Comparison of ENCODE assay signal across 1 cellular context in the genomic region with DNA sequence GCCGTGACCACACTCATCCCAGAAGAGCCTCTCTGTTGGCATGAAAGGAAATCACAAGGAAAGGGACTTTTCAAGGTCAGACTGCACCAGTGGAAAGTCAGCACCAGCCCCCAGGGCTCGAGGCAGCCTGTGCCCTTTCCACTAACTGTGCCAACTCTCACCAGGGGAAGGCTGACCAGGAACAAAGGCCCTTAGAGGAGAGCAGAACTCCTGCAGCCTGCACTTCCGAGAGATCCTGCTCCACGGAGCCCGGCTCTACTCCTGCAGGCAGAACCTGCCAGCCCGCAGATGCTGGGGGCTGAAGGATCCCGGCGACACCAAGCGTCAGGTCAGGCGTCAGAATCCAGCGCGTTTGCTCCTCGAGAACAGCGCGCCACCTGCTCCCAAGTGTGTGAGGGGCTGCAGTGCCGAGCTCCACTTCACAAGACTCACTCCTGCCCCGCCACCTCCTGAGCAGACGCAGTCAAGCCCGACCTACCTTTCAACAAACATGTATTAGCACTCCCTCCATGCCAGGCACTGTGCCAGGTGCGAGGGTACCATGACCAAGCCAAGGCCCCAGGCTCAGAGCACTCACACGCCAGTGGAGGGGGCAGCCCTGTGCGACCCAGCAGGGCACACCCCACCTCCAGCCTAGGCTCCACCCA.
TF ChIP-seq lines count a peak whose summit lies in the region.

No MANE protein-coding gene starts in this region.

TF ChIP-seq in GM23338, 12 proteins besides CTCF, POLR2A, EP300 and RAD21 (continued from another document):
- TF ChIP-seq, protein P1, sequence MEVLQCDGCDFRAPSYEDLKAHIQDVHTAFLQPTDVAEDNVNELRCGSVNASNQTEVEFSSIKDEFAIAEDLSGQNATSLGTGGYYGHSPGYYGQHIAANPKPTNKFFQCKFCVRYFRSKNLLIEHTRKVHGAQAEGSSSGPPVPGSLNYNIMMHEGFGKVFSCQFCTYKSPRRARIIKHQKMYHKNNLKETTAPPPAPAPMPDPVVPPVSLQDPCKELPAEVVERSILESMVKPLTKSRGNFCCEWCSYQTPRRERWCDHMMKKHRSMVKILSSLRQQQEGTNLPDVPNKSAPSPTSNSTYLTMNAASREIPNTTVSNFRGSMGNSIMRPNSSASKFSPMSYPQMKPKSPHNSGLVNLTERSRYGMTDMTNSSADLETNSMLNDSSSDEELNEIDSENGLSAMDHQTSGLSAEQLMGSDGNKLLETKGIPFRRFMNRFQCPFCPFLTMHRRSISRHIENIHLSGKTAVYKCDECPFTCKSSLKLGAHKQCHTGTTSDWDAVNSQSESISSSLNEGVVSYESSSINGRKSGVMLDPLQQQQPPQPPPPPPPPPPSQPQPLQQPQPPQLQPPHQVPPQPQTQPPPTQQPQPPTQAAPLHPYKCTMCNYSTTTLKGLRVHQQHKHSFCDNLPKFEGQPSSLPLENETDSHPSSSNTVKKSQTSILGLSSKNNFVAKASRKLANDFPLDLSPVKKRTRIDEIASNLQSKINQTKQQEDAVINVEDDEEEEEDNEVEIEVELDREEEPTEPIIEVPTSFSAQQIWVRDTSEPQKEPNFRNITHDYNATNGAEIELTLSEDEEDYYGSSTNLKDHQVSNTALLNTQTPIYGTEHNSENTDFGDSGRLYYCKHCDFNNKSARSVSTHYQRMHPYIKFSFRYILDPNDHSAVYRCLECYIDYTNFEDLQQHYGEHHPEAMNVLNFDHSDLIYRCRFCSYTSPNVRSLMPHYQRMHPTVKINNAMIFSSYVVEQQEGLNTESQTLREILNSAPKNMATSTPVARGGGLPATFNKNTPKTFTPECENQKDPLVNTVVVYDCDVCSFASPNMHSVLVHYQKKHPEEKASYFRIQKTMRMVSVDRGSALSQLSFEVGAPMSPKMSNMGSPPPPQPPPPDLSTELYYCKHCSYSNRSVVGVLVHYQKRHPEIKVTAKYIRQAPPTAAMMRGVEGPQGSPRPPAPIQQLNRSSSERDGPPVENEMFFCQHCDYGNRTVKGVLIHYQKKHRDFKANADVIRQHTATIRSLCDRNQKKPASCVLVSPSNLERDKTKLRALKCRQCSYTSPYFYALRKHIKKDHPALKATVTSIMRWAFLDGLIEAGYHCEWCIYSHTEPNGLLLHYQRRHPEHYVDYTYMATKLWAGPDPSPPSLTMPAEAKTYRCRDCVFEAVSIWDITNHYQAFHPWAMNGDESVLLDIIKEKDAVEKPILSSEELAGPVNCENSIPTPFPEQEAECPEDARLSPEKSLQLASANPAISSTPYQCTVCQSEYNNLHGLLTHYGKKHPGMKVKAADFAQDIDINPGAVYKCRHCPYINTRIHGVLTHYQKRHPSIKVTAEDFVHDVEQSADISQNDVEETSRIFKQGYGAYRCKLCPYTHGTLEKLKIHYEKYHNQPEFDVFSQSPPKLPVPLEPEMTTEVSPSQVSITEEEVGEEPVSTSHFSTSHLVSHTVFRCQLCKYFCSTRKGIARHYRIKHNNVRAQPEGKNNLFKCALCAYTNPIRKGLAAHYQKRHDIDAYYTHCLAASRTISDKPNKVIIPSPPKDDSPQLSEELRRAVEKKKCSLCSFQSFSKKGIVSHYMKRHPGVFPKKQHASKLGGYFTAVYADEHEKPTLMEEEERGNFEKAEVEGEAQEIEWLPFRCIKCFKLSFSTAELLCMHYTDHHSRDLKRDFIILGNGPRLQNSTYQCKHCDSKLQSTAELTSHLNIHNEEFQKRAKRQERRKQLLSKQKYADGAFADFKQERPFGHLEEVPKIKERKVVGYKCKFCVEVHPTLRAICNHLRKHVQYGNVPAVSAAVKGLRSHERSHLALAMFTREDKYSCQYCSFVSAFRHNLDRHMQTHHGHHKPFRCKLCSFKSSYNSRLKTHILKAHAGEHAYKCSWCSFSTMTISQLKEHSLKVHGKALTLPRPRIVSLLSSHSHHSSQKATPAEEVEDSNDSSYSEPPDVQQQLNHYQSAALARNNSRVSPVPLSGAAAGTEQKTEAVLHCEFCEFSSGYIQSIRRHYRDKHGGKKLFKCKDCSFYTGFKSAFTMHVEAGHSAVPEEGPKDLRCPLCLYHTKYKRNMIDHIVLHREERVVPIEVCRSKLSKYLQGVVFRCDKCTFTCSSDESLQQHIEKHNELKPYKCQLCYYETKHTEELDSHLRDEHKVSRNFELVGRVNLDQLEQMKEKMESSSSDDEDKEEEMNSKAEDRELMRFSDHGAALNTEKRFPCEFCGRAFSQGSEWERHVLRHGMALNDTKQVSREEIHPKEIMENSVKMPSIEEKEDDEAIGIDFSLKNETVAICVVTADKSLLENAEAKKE (CRISPR knock-in tag; IDR thresholded peaks at IDR 0.05), result no peak
- TF ChIP-seq, protein P2, sequence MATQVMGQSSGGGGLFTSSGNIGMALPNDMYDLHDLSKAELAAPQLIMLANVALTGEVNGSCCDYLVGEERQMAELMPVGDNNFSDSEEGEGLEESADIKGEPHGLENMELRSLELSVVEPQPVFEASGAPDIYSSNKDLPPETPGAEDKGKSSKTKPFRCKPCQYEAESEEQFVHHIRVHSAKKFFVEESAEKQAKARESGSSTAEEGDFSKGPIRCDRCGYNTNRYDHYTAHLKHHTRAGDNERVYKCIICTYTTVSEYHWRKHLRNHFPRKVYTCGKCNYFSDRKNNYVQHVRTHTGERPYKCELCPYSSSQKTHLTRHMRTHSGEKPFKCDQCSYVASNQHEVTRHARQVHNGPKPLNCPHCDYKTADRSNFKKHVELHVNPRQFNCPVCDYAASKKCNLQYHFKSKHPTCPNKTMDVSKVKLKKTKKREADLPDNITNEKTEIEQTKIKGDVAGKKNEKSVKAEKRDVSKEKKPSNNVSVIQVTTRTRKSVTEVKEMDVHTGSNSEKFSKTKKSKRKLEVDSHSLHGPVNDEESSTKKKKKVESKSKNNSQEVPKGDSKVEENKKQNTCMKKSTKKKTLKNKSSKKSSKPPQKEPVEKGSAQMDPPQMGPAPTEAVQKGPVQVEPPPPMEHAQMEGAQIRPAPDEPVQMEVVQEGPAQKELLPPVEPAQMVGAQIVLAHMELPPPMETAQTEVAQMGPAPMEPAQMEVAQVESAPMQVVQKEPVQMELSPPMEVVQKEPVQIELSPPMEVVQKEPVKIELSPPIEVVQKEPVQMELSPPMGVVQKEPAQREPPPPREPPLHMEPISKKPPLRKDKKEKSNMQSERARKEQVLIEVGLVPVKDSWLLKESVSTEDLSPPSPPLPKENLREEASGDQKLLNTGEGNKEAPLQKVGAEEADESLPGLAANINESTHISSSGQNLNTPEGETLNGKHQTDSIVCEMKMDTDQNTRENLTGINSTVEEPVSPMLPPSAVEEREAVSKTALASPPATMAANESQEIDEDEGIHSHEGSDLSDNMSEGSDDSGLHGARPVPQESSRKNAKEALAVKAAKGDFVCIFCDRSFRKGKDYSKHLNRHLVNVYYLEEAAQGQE (IDR thresholded peaks at IDR 0.05; ENCODE audit: unreplicated experiment), result no peak
- TF ChIP-seq ZNF114 (CRISPR knock-in tag; IDR thresholded peaks at IDR 0.05) (no peak), ZNF331 (CRISPR knock-in tag; IDR thresholded peaks at IDR 0.05; ENCODE audit: low read depth) (no peak), EZH2 (IDR thresholded peaks at IDR 0.05; ENCODE audit: low read depth, unreplicated experiment) (no peak), STAT1 (IDR thresholded peaks at IDR 0.05; ENCODE audit: unreplicated experiment) (no peak), POLR2AphosphoS5 (IDR thresholded peaks at IDR 0.05; ENCODE audit: low read depth) (no peak)
TF ChIP-seq in GM23338: peak in this region for 0.
